8 cellular contexts compared by ENCODE assay signal in the genomic region with DNA sequence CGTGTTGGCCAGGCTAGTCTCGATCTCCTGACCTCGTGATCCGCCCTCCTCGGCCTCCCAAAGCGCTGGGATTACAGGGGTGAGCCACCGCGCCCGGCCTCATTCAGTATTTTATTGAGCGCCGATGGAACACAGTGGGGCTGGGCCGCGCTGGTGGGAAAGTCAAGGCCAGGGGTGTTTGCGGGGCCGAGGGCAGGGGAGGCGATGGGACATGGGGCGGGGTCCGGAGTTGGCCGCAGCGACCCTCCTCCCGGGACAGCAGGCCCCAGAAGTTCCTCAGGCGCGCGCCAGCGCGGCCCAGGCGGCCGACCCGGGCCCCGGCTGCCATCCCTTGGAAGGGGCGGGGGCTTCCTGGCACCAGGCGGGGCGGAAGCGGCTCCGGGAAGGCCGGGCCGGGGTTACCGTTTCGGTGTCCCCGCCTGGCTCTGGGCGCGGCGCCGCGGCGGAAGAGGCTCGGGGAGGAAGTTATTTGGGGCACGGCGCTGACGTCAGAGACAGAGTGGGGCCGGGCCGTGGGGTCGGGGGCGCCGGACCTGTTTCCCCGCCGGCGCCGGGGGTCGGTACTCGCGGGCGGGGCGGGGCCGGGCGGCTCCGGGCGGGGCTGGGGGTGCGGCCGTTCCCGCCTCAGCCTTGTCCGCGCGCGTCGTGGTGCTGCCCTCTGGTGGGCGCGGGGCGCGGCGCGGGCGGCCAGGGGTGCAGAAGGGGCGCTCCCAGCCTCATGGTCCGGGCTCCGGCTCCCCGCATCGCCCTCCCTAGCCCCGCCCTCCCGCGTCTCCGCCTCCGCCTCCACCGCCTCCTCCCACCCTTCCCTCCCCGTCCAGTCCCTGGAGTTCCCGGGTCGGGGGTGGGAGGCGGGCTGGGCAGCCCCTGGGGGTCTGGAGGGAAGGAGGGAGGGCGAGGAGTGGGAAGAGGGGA. TPM values are rescaled to one million over a fixed set of nuclear protein-coding genes. Genes with fewer than 3 reads are reported as not detected.
DNase-seq lines count a peak whose midpoint lies in the region; ATAC-seq and TF ChIP-seq lines count a peak whose summit lies in the region.

No MANE protein-coding gene starts in this region.

- DNase-seq in AG10803 (ENCODE audit: low read depth), result peak; percentile 78
- DNase-seq in NCI-H226, result peak; percentile 77
- peak; percentile 78 for DNase-seq in activated CD4-positive, alpha-beta T cell treated with anti-CD3 and anti-CD28 coated beads for 1 hour
- DNase-seq in choroid plexus epithelial cell (ENCODE audit: low read depth), result peak; percentile 75
- peak; percentile 74 for DNase-seq in left lobe of liver (ENCODE audit: low spot score)
- peak; percentile 73 for DNase-seq in stimulated activated CD4-positive, alpha-beta T cell treated with anti-CD3 and anti-CD28 coated beads, Interleukin-2, amount 100 ng/mL, for 4 hours (ENCODE audit: low read depth)

- TF ChIP-seq CTCF in AG10803 (conservative IDR thresholded peaks at IDR 0.05; ENCODE audit: low read length) (peak; percentile 35), choroid plexus epithelial cell (conservative IDR thresholded peaks at IDR 0.05; ENCODE audit: low read depth, low read length) (peak; percentile 42)

- ATAC-seq in GM18907 (IDR thresholded peaks at IDR 0.05; ENCODE audit: unreplicated experiment) (peak; percentile 80), HG03139 (IDR thresholded peaks at IDR 0.05; ENCODE audit: unreplicated experiment) (peak; percentile 71), left lobe of liver (peak; percentile 84)

- peak overlapping the region; percentile 64 for H3K4me3 ChIP-seq in AG10803 (ENCODE audit: low read length)
- peak overlapping the region; percentile 62 for H3K4me3 ChIP-seq in choroid plexus epithelial cell (ENCODE audit: low read depth, low read length)

RNA-seq across cellular contexts. Expression of a gene that starts 1.0 kb away (rescaled TPM):
- total RNA-seq in left lobe of liver, result 0.45 TPM

RNA-seq across cellular contexts. Expression of a gene that starts 31.5 kb away (rescaled TPM):
- total RNA-seq in left lobe of liver, result 378 TPM

RNA-seq across cellular contexts. Expression of a gene that starts 38.7 kb away (rescaled TPM):
- 7.8 TPM for total RNA-seq in left lobe of liver

RNA-seq across cellular contexts. Expression of a gene that starts 56.1 kb away (rescaled TPM):
- total RNA-seq in left lobe of liver, result 117 TPM

Comparison
In these comparisons a context has a peak if more than half of its experiments do, and no peak if none do; other contexts are left out.
1. Peak in every context shown above with its lines: DNase-seq, ATAC-seq and H3K4me3 ChIP-seq.